ENCODE assay signal across 15 cellular contexts in genomic region chr7:1050956-1051690, GRCh38. TPM values are rescaled to one million over a fixed set of nuclear protein-coding genes. Genes with fewer than 3 reads are reported as not detected.
DNase-seq lines count a peak whose midpoint lies in the region; ATAC-seq and TF ChIP-seq lines count a peak whose summit lies in the region.
"Had no signal": no experiment of that assay in that cellular context is flagged by ENCODE, and none has a peak within 500 bp of the region (broad histone marks: within the 10 kb centered on the region; RNA-seq: fewer than 3 reads in every experiment).

No MANE protein-coding gene starts in this region.

- H3K27ac ChIP-seq in dorsolateral prefrontal cortex = peak overlapping the region in 47 of 59 donors; percentile 2 to 89 (median 74)
- H3K27ac ChIP-seq in suprapubic skin = peak overlapping the region; percentile 35

- H3K36me3 ChIP-seq in suprapubic skin = no peaks in the 10 kb centered on the region

- H3K27me3 Mint-ChIP-seq in T-helper 17 cell (no peaks in the 10 kb centered on the region), nephron (ENCODE audit: low read depth) (no peaks in the 10 kb centered on the region)

- intact Hi-C loops in dorsolateral prefrontal cortex (cut with DNase I) = no loop called here

- H3K4me3 ChIP-seq in dorsolateral prefrontal cortex (no peak overlapping the region), suprapubic skin (no peak overlapping the region)
- H3K4me3 ChIP-seq: mucosa of descending colon had no signal

- TF ChIP-seq POLR2A in suprapubic skin (IDR thresholded peaks at IDR 0.05) = no peak

- 84% methylated on average over 9 of the region's 22 CpGs for WGBS in suprapubic skin

- no peaks in the 10 kb centered on the region for H3K27me3 ChIP-seq in dorsolateral prefrontal cortex
- H3K27me3 ChIP-seq in suprapubic skin = no peaks in the 10 kb centered on the region

- TF ChIP-seq CTCF in dorsolateral prefrontal cortex (IDR thresholded peaks at IDR 0.05 in 54 of 56, conservative IDR thresholded peaks at IDR 0.05 in 2 of 56; ENCODE audit: low read depth in 1 of 56, partially characterized antibody in 56 of 56) (no peak), nephron (IDR thresholded peaks at IDR 0.05; ENCODE audit: unreplicated experiment in 3 of 3) (no peak), suprapubic skin (IDR thresholded peaks at IDR 0.05) (no peak)

- H3K9me3 ChIP-seq in T-helper 17 cell (ENCODE audit: control insufficient read depth, low read length, poor library complexity, severe bottlenecking) = no peaks in the 10 kb centered on the region
- no peaks in the 10 kb centered on the region for H3K9me3 ChIP-seq in suprapubic skin
- H3K9me3 ChIP-seq: mucosa of descending colon had no signal

- peaks cover 79% of the 10 kb centered on the region for H3K4me1 ChIP-seq in suprapubic skin

- H3K36me3 Mint-ChIP-seq in T-helper 17 cell (ENCODE audit: low read depth) (no peaks in the 10 kb centered on the region), nephron (ENCODE audit: low read depth) (no peaks in the 10 kb centered on the region)

- no peak for ATAC-seq in T-helper 17 cell
- no peak for ATAC-seq in GM18873 (IDR thresholded peaks at IDR 0.05; ENCODE audit: low FRiP score, unreplicated experiment)
- ATAC-seq in GM18861 (IDR thresholded peaks at IDR 0.05; ENCODE audit: unreplicated experiment) = no peak
- ATAC-seq: mucosa of descending colon had no signal

- H3K9me3 Mint-ChIP-seq in nephron = no peaks in the 10 kb centered on the region

- peak overlapping the region; percentile 77 for H3K27ac Mint-ChIP-seq in T-helper 17 cell
- peak overlapping the region in 2 of 3 experiments; percentile 69 to 82 for H3K27ac Mint-ChIP-seq in nephron

- DNase-seq in T-helper 17 cell (no peak), dorsolateral prefrontal cortex (peak in 1 of 10 donors; percentile 14), suprapubic skin (ENCODE audit: low spot score in 2 of 2) (no peak), NCI-H524 treated with DMSO at 0.1 percent for 48 hours (lab: John Stamatoyannopoulos, UW) (no peak)
- DNase-seq: activated CD4-positive, alpha-beta T cell treated with anti-CD3 and anti-CD28 coated beads for 1 hour; activated naive CD4-positive, alpha-beta T cell treated with Interleukin-2 at 50 U/mL for 16 hours; GOT3; Kasumi-1; stimulated activated CD4-positive, alpha-beta T cell treated with anti-CD3 and anti-CD28 coated beads, Interleukin-12 subunit alpha, Interleukin-12 subunit beta, amount 100 ng/mL, for 4 hours; stimulated activated naive CD4-positive, alpha-beta T cell had no signal

- TF ChIP-seq EP300 in suprapubic skin (IDR thresholded peaks at IDR 0.05) = no peak

- H3K4me1 Mint-ChIP-seq in T-helper 17 cell (peaks cover 48% of the 10 kb centered on the region), nephron (peaks cover 38% of the 10 kb centered on the region)

- H3K4me3 Mint-ChIP-seq in T-helper 17 cell (no peak overlapping the region), nephron (no peak overlapping the region)

RNA-seq across cellular contexts. Expression of gene GPR146, which starts 6.8 kb away (rescaled TPM):
- total RNA-seq in T-helper 17 cell (10 to 100 TPM; 17.9 to 22.2 TPM), dorsolateral prefrontal cortex (10 to 100 TPM in 110 of 120 experiments, 1 to 10 TPM in 10; 7.2 to 46.2 (median 18.2) TPM), suprapubic skin (10 to 100 TPM; 24.1 to 50.8 (median 39.3) TPM)

RNA-seq across cellular contexts. Expression of gene GPER1, which starts 36.8 kb away (rescaled TPM):
- total RNA-seq in T-helper 17 cell (under 1 TPM in 1 of 2 donors, not detected in 1; 0.25 TPM), dorsolateral prefrontal cortex (10 to 100 TPM in 51 of 120 experiments, 1 to 10 TPM in 69; 2.4 to 37.0 (median 9.3) TPM), suprapubic skin (10 to 100 TPM in 1 of 4 donors, 1 to 10 TPM in 3; 2.6 to 11.9 (median 5.1) TPM)
- total RNA-seq: T-helper 1 cell treated with Interleukin-12 subunit alpha and Interleukin-12 subunit beta and Interleukin-4 antibody, amounts not matched to agents 30 ng/mL and 1 ng/mL, for 36 hours had no signal
